ENCODE assay signal across 10 cellular contexts in the genomic region with DNA sequence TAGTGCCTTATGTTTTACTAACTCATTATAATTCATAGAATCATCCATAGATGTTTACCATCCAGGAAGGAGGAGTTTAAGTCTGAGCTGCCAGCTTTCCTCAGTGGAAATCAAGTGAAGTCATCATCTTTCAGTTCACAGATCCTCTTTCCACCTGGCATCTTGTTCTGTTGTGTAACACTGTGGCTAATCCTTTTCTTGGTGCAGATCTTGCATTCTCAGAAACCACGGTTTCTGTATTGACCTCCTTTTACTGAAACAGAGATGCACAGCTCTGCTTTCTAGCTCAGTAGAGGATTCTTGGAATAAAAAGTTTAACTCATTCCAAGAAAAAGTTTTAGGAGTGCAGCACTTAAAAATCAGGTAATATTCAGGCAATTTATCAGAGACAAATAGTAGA. TPM values are rescaled to one million over a fixed set of nuclear protein-coding genes. Genes with fewer than 3 reads are reported as not detected.
DNase-seq lines count a peak whose midpoint lies in the region; TF ChIP-seq lines count a peak whose summit lies in the region.
"Not testable (repeated sequence)": the region's sequence is repeated elsewhere in the genome, so short reads cannot be mapped to it uniquely, and the experiment has no call there.
"Had no signal": no experiment of that assay in that cellular context is flagged by ENCODE, and none has a peak within 500 bp of the region (broad histone marks: within the 10 kb centered on the region; RNA-seq: fewer than 3 reads in every experiment).

No MANE protein-coding gene starts in this region.

- TF ChIP-seq CTCF in NB4 (IDR thresholded peaks at IDR 0.05; ENCODE audit: low read depth, low read length); fibroblast of villous mesenchyme (IDR thresholded peaks at IDR 0.05; ENCODE audit: insufficient read depth, low read depth, low read length): not testable (repeated sequence)

- not testable (repeated sequence) for H3K4me3 ChIP-seq in NB4 (ENCODE audit: low read depth, low read length); fibroblast of villous mesenchyme (ENCODE audit: low read depth, low read length); skeletal muscle cell (ENCODE audit: low read depth, low read length)

- peak; percentile 3 for DNase-seq in ELR (ENCODE audit: low read depth)
- peak; percentile 18 for DNase-seq in KBM-7
- DNase-seq in NB4 (ENCODE audit: low read depth), result peak; percentile 33
- DNase-seq in SIG-M5 treated with dmso at 0.1 percent for 504 hours (lab: John Stamatoyannopoulos, UW; ENCODE audit: unreplicated experiment), result peak; percentile 14
- peak; percentile 71 for DNase-seq in amniotic epithelial cell (ENCODE audit: low read depth)
- DNase-seq in erythroblast (lab: John Stamatoyannopoulos, UW), result peak; percentile 6 to 53
- DNase-seq in fibroblast of villous mesenchyme (ENCODE audit: low read depth), result peak; percentile 37
- DNase-seq in skeletal muscle cell (ENCODE audit: low read depth), result peak; percentile 16

- not testable (repeated sequence) for TF ChIP-seq POLR2A in NB4 (IDR thresholded peaks at IDR 0.05; ENCODE audit: extremely low read depth, insufficient read length); erythroblast (IDR thresholded peaks at IDR 0.05; ENCODE audit: low read length)

- in situ Hi-C loops in KBM-7 (cut with MboI; ENCODE audit: low pct_unique_long_range_greater_than_20kb, low sequenced_read_pairs), result not testable (repeated sequence)

RNA-seq across cellular contexts. Expression of a gene that starts 38.1 kb away (rescaled TPM):
- 0.97 TPM in 1 of 2 replicates, not detected in the other for total RNA-seq in fibroblast of villous mesenchyme
- total RNA-seq: A673, SJSA1 had no signal

Comparison
In these comparisons a context has a peak if more than half of its experiments do, and no peak if none do; other contexts are left out.
1. DNase-seq: peak in every context shown above with its lines; median percentile 71 in amniotic epithelial cell; 37 in fibroblast of villous mesenchyme; 33 in NB4; 30 in erythroblast; 18 in KBM-7; 16 in skeletal muscle cell; 14 in SIG-M5 treated with dmso at 0.1 percent for 504 hours; 3 in ELR.